In genomic region chr1:37509181-37509580, GRCh38 we compare ENCODE assay signal across 10 cellular contexts. TPM values are rescaled to one million over a fixed set of nuclear protein-coding genes. Genes with fewer than 3 reads are reported as not detected.
DNase-seq lines count a peak whose midpoint lies in the region; ATAC-seq lines count a peak whose summit lies in the region.
"Had no signal": no experiment of that assay in that cellular context is flagged by ENCODE, and none has a peak within 500 bp of the region (broad histone marks: within the 10 kb centered on the region; RNA-seq: fewer than 3 reads in every experiment).

No MANE protein-coding gene starts in this region.

- CTCF ChIA-PET in activated CD8-positive, alpha-beta memory T cell treated with anti-CD3 and anti-CD28 coated beads, Interleukin-2, amount 10 ng/mL, durations not matched to agents 7 days and 5 days (lab: Charles Lee), result interaction anchor here (0.6 to 2.7 kb wide), 7 partner anchors 11 to 175 kb away, joined by 3 to 11 read pairs (median 4); no protein-coding TSS in a partner anchor

- peaks cover 50% of the 10 kb centered on the region for H3K36me3 Mint-ChIP-seq in activated CD8-positive, alpha-beta memory T cell treated with anti-CD3 and anti-CD28 coated beads, Interleukin-2, amount 10 ng/mL, durations not matched to agents 7 days and 5 days

- peak overlapping the region; percentile 12 for H3K27ac Mint-ChIP-seq in activated CD8-positive, alpha-beta memory T cell treated with anti-CD3 and anti-CD28 coated beads, Interleukin-2, amount 10 ng/mL, durations not matched to agents 7 days and 5 days
- no peak overlapping the region for H3K27ac Mint-ChIP-seq in stimulated activated naive CD8-positive, alpha-beta T cell treated with anti-CD3 and anti-CD28 coated beads, Interleukin-15, amount 100 ng/mL, for 72 hours

- no peak for ATAC-seq in activated CD8-positive, alpha-beta memory T cell treated with anti-CD3 and anti-CD28 coated beads, Interleukin-2, amount 10 ng/mL, durations not matched to agents 7 days and 5 days
- ATAC-seq in stimulated activated naive CD8-positive, alpha-beta T cell treated with anti-CD3 and anti-CD28 coated beads, Interleukin-15, amount 100 ng/mL, for 72 hours, result peak; percentile 46
- no peak for ATAC-seq in HG02610 (IDR thresholded peaks at IDR 0.05; ENCODE audit: unreplicated experiment)
- ATAC-seq: activated naive CD4-positive, alpha-beta T cell treated with anti-CD3 and anti-CD28 coated beads, Interleukin-2, amount 50 U/mL, for 72 hours; heart right ventricle had no signal

- no peak for DNase-seq in activated CD8-positive, alpha-beta memory T cell treated with anti-CD3 and anti-CD28 coated beads, Interleukin-2, amount 10 ng/mL, durations not matched to agents 7 days and 5 days
- no peak for DNase-seq in activated CD8-positive, alpha-beta memory T cell treated with anti-CD3 and anti-CD28 coated beads for 24 hours
- peak; percentile 44 for DNase-seq in NAMALWA (ENCODE audit: low spot score)
- peak; percentile 80 for DNase-seq in astrocyte of the hippocampus (ENCODE audit: low read depth, low spot score)
- no peak for DNase-seq in stimulated activated naive CD8-positive, alpha-beta T cell treated with anti-CD3 and anti-CD28 coated beads, Interleukin-15, amount 100 ng/mL, for 72 hours
- DNase-seq in pons (ENCODE audit: low spot score), result no peak
- no peak for DNase-seq in Ammon's horn (ENCODE audit: low spot score)
- DNase-seq: heart right ventricle had no signal

- H3K4me1 Mint-ChIP-seq in activated CD8-positive, alpha-beta memory T cell treated with anti-CD3 and anti-CD28 coated beads, Interleukin-2, amount 10 ng/mL, durations not matched to agents 7 days and 5 days, result peaks cover 37% of the 10 kb centered on the region
- H3K4me1 Mint-ChIP-seq in stimulated activated naive CD8-positive, alpha-beta T cell treated with anti-CD3 and anti-CD28 coated beads, Interleukin-15, amount 100 ng/mL, for 72 hours, result peaks cover 39% of the 10 kb centered on the region

- no peaks in the 10 kb centered on the region for H3K9me3 Mint-ChIP-seq in activated CD8-positive, alpha-beta memory T cell treated with anti-CD3 and anti-CD28 coated beads, Interleukin-2, amount 10 ng/mL, durations not matched to agents 7 days and 5 days (ENCODE audit: low read depth)
- no peaks in the 10 kb centered on the region for H3K9me3 Mint-ChIP-seq in stimulated activated naive CD8-positive, alpha-beta T cell treated with anti-CD3 and anti-CD28 coated beads, Interleukin-15, amount 100 ng/mL, for 72 hours
- H3K9me3 Mint-ChIP-seq: activated naive CD4-positive, alpha-beta T cell treated with anti-CD3 and anti-CD28 coated beads, Interleukin-2, amount 50 U/mL, for 72 hours had no signal

- no peak overlapping the region for H3K4me3 Mint-ChIP-seq in activated CD8-positive, alpha-beta memory T cell treated with anti-CD3 and anti-CD28 coated beads, Interleukin-2, amount 10 ng/mL, durations not matched to agents 7 days and 5 days
- H3K4me3 Mint-ChIP-seq in stimulated activated naive CD8-positive, alpha-beta T cell treated with anti-CD3 and anti-CD28 coated beads, Interleukin-15, amount 100 ng/mL, for 72 hours, result peak overlapping the region in 1 of 2 donors; percentile 58

- H3K27me3 Mint-ChIP-seq in activated CD8-positive, alpha-beta memory T cell treated with anti-CD3 and anti-CD28 coated beads, Interleukin-2, amount 10 ng/mL, durations not matched to agents 7 days and 5 days, result no peaks in the 10 kb centered on the region
- no peaks in the 10 kb centered on the region for H3K27me3 Mint-ChIP-seq in stimulated activated naive CD8-positive, alpha-beta T cell treated with anti-CD3 and anti-CD28 coated beads, Interleukin-15, amount 100 ng/mL, for 72 hours

RNA-seq across cellular contexts. Expression of gene MEAF6, which starts 5.4 kb away (rescaled TPM):
- 10 to 100 TPM; 63.2 to 80.7 TPM for total RNA-seq in activated CD8-positive, alpha-beta memory T cell treated with anti-CD3 and anti-CD28 coated beads, Interleukin-2, amount 10 ng/mL, durations not matched to agents 7 days and 5 days

RNA-seq across cellular contexts. Expression of gene ZC3H12A, which starts 34.8 kb away (rescaled TPM):
- total RNA-seq in activated CD8-positive, alpha-beta memory T cell treated with anti-CD3 and anti-CD28 coated beads, Interleukin-2, amount 10 ng/mL, durations not matched to agents 7 days and 5 days, result 10 to 100 TPM; 20.9 to 35.4 TPM

RNA-seq across cellular contexts. Expression of gene SNIP1, which starts 44.9 kb away (rescaled TPM):
- 10 to 100 TPM; 28.4 to 29.4 TPM for total RNA-seq in activated CD8-positive, alpha-beta memory T cell treated with anti-CD3 and anti-CD28 coated beads, Interleukin-2, amount 10 ng/mL, durations not matched to agents 7 days and 5 days

RNA-seq across cellular contexts. Expression of gene DNALI1, which starts 47.6 kb away (rescaled TPM):
- under 1 TPM; 0.26 to 0.30 TPM for total RNA-seq in activated CD8-positive, alpha-beta memory T cell treated with anti-CD3 and anti-CD28 coated beads, Interleukin-2, amount 10 ng/mL, durations not matched to agents 7 days and 5 days
- total RNA-seq: activated naive CD4-positive, alpha-beta T cell treated with anti-CD3 and anti-CD28 coated beads, Interleukin-2, amount 50 U/mL, for 72 hours had no signal

Comparison
In these comparisons a context has a peak if more than half of its experiments do, and no peak if none do; other contexts are left out.
1. DNase-seq: peak in NAMALWA (single experiment) and astrocyte of the hippocampus (single experiment); none in activated CD8-positive, alpha-beta memory T cell treated with anti-CD3 and anti-CD28 coated beads, Interleukin-2, amount 10 ng/mL, durations not matched to agents 7 days and 5 days (single experiment), activated CD8-positive, alpha-beta memory T cell treated with anti-CD3 and anti-CD28 coated beads for 24 hours (single experiment), stimulated activated naive CD8-positive, alpha-beta T cell treated with anti-CD3 and anti-CD28 coated beads, Interleukin-15, amount 100 ng/mL, for 72 hours (0 of 2), pons (single experiment) and Ammon's horn (single experiment).